In the genomic region with DNA sequence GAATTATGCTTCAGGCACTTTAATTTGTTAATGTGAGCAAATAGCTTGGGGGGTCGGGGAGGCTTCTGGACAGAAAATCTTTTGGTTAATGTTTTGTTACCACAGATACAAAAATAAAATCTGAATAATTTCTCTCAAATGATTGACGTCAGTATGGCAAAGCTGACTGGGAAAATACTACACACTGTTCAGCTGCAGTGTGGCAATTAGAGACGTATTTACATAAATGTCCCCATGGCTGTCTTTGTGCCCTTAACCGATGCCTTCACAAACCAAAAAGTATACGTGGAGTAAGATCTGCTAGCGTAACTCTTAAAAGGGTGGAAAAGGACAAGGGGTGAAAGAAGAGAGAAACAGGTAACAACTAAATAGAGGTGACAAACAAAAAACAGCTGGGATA, we compare ENCODE assay signal across 16 cellular contexts.
"Had no signal": no experiment of that assay in that cellular context is flagged by ENCODE, and none has a peak within 500 bp of the region (broad histone marks: within the 10 kb centered on the region; RNA-seq: fewer than 3 reads in every experiment).

No MANE protein-coding gene starts in this region.

- H3K27me3 ChIP-seq: brain microvascular endothelial cell, stomach, thyroid gland, vagina had no signal

- H3K27ac ChIP-seq: brain microvascular endothelial cell had no signal

- DNase-seq: activated naive CD8-positive, alpha-beta T cell treated with anti-CD3 and anti-CD28 coated beads, Interleukin-2, amount 10 ng/mL, durations not matched to agents 7 days and 5 days; anterior cingulate cortex; brain microvascular endothelial cell; cerebellar nuclear complex; effector memory CD8-positive, alpha-beta T cell; foreskin melanocyte; islet precursor cell; natural killer cell; occipital lobe; stimulated activated CD4-positive, alpha-beta T cell treated with anti-CD3 and anti-CD28 coated beads, Interleukin-1b, Interleukin-23, amount 100 ng/mL, for 48 hours; stomach; T-helper 1 cell; T1000; thyroid gland had no signal

- H3K9me3 ChIP-seq: stomach, thyroid gland, vagina had no signal

- ATAC-seq: activated CD4-positive, CD25-positive, alpha-beta regulatory T cell treated with anti-CD3 and anti-CD28 coated beads, Interleukin-2, amount 50 U/mL, for 24 hours; effector memory CD8-positive, alpha-beta T cell; natural killer cell had no signal

- H3K4me3 ChIP-seq: stomach, thyroid gland, vagina had no signal
